1 cellular context compared by ENCODE assay signal in genomic region chr19:6276447-6276846, GRCh38.
TF ChIP-seq lines count a peak whose summit lies in the region.

No MANE protein-coding gene starts in this region.

TF ChIP-seq in K562, 482 proteins besides CTCF, POLR2A, EP300 and RAD21 (continued from another document and continues in another):
- TF ChIP-seq SAP30 (IDR thresholded peaks at IDR 0.05; ENCODE audit: borderline replicate concordance, insufficient read depth, low read depth, low read length, poor library complexity, severe bottlenecking) (no peak), E4F1 (CRISPR knock-in tag; IDR thresholded peaks at IDR 0.05; ENCODE audit: borderline replicate concordance) (no peak), NFRKB (IDR thresholded peaks at IDR 0.05; ENCODE audit: low read depth) (no peak), MYC (IDR thresholded peaks at IDR 0.05; ENCODE audit: low read depth, low read length) (peak; percentile 45), MYC (CRISPR knock-in tag; IDR thresholded peaks at IDR 0.05; ENCODE audit: borderline replicate concordance, low read depth) (no peak), DACH1 (IDR thresholded peaks at IDR 0.05; ENCODE audit: partially characterized antibody) (no peak), PTRF (tag; IDR thresholded peaks at IDR 0.05) (no peak), XRCC5 (IDR thresholded peaks at IDR 0.05; ENCODE audit: low read depth, low read length) (no peak), DLX4 (CRISPR knock-in tag; IDR thresholded peaks at IDR 0.05) (no peak), TAF9B (IDR thresholded peaks at IDR 0.05; ENCODE audit: partially characterized antibody) (no peak), HNRNPUL1 (IDR thresholded peaks at IDR 0.05; ENCODE audit: low read length) (no peak), ZFP91 (CRISPR knock-in tag; IDR thresholded peaks at IDR 0.05) (no peak), RERE (CRISPR knock-in tag; IDR thresholded peaks at IDR 0.05; ENCODE audit: borderline replicate concordance) (no peak), PHF20 (IDR thresholded peaks at IDR 0.05; ENCODE audit: partially characterized antibody) (no peak), CCNT2 (IDR thresholded peaks at IDR 0.05; ENCODE audit: borderline replicate concordance, extremely low read depth, insufficient read length, low read depth, low read length) (peak; percentile 67), CREB1 (IDR thresholded peaks at IDR 0.05) (no peak), CREB1 (CRISPR knock-in tag; IDR thresholded peaks at IDR 0.05) (no peak), ZNF518B (CRISPR knock-in tag; IDR thresholded peaks at IDR 0.05) (no peak), ZNF764 (CRISPR knock-in tag; IDR thresholded peaks at IDR 0.05; ENCODE audit: low read depth) (no peak), ZC3H8 (IDR thresholded peaks at IDR 0.05) (no peak), TCF7L2 (IDR thresholded peaks at IDR 0.05; ENCODE audit: low read depth, low read length) (no peak), PHF8 (IDR thresholded peaks at IDR 0.05; ENCODE audit: borderline replicate concordance, low read length) (no peak), MTA3 (IDR thresholded peaks at IDR 0.05; ENCODE audit: borderline replicate concordance) (no peak), HLTF (IDR thresholded peaks at IDR 0.05) (no peak), POLR2AphosphoS5 (IDR thresholded peaks at IDR 0.05; ENCODE audit: control insufficient read depth, insufficient read depth, low read depth, low read length) (no peak; the same call in 1 of the 2 replicates), RBM15 (IDR thresholded peaks at IDR 0.05; ENCODE audit: insufficient read depth, low read length) (no peak), HOMEZ (CRISPR knock-in tag; IDR thresholded peaks at IDR 0.05) (no peak), BCLAF1 (IDR thresholded peaks at IDR 0.05; ENCODE audit: borderline replicate concordance in 1 of 2, control insufficient read depth in 1 of 2, low read depth in 2 of 2, low read length in 1 of 2) (no peak), STAG1 (CRISPR knock-in tag; IDR thresholded peaks at IDR 0.05; ENCODE audit: borderline replicate concordance) (no peak), CTBP1 (IDR thresholded peaks at IDR 0.05; ENCODE audit: borderline replicate concordance) (peak; percentile 89), AFF1 (IDR thresholded peaks at IDR 0.05; ENCODE audit: low read depth in 1 of 2, partially characterized antibody in 2 of 2) (peak in 1 of 2 experiments; percentile 57), NR3C1 (CRISPR knock-in tag; IDR thresholded peaks at IDR 0.05) (no peak), E2F6 (IDR thresholded peaks at IDR 0.05; ENCODE audit: borderline replicate concordance in 1 of 2, extremely low read depth in 1 of 2, insufficient read depth in 1 of 2, insufficient read length in 1 of 2, low read depth in 1 of 2, low read length in 1 of 2, poor library complexity in 1 of 2, severe bottlenecking in 1 of 2) (no peak), NCOA2 (IDR thresholded peaks at IDR 0.05; ENCODE audit: partially characterized antibody in 2 of 2) (no peak)
